Comparison of ENCODE assay signal across 8 cellular contexts in the genomic region with DNA sequence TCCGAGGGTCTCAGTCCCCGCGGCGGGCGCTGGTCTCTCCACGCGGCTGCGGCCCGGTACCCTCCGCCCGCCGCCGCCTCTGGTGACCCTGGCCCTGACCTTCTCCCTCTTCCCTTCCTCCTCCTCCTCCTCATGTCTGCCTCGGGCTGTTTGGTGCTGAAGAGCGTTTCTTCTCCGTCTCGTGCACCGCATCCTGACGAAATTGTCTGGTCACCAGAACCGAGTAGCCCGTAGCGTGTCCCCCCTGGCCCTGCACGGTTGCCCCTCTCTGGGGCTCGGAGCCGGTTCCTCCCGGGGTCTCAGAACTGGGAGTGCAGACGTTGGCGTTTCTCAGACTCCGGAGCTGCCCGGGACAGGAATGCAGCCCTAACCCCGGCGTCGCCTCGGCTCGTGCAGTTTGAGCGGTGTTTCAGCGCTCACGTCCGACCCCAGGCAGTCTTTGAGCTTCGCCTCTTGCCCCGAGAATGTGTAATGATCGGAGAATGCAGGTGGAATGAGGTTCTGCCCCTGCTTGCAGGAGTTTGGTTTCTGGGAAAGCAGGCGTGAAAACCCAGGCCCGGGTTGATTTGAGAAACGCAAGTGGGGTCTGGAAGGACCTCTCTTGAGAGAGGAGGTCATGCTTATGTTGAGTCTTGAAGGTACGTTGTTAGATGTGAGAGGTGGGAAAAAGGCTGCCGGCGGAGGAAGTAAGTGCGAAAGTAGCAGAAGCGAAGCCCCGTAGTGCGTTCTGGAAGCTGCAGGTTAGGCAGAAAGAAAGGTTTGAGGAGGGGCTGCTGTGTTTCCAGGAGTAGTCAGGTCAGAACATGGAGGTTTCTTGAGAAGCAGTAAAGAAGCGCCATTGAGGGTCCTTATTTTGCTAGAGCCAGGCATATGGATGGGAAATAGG. TPM values are rescaled to one million over a fixed set of nuclear protein-coding genes. Genes with fewer than 3 reads are reported as not detected.
DNase-seq lines count a peak whose midpoint lies in the region; ATAC-seq and TF ChIP-seq lines count a peak whose summit lies in the region.

No MANE protein-coding gene starts in this region.

- H3K27ac ChIP-seq in PC-9 (0 out of 2 replicates have a peak overlapping the region, but pooled peaks have one; percentile 19), colonic mucosa (peak overlapping the region; percentile 69), mesenchymal stem cell (ENCODE audit: low read length, poor library complexity, severe bottlenecking) (peak overlapping the region; percentile 37), upper lobe of right lung (peak overlapping the region; percentile 86)

- no peak overlapping the region for H2BK15ac ChIP-seq in mesenchymal stem cell (ENCODE audit: low read depth, poor library complexity, severe bottlenecking)

- H3K23ac ChIP-seq in mesenchymal stem cell (ENCODE audit: low read length in 2 of 2), result peak overlapping the region in 1 of 2 experiments; percentile 63

- H4K91ac ChIP-seq in mesenchymal stem cell (ENCODE audit: low read length), result peak overlapping the region; percentile 66

- H3K4me2 ChIP-seq in PC-9 (peak overlapping the region; percentile 88), mesenchymal stem cell (ENCODE audit: low read length, poor library complexity, severe bottlenecking) (peak overlapping the region; percentile 95)

- peak overlapping the region; percentile 85 for H2BK120ac ChIP-seq in mesenchymal stem cell (ENCODE audit: low read depth, low read length)

- H3K9ac ChIP-seq in colonic mucosa (ENCODE audit: low read depth in 2 of 2, low read length in 2 of 2) (peak overlapping the region; percentile 67 to 95), mesenchymal stem cell (ENCODE audit: low read length) (peak overlapping the region; percentile 91)

- intact Hi-C loops in PC-9 (cut with micrococcal nuclease; ENCODE audit: unreplicated experiment), result loop anchor here (2.0 to 10.0 kb wide), 4 partner anchors 75 to 1275 kb away; a partner anchor contains a TSS
- intact Hi-C loops in colonic mucosa (cut with DNase I), result loop anchor here (5.0 to 10.0 kb wide), 2 partner anchors 72 to 145 kb away; no protein-coding TSS in a partner anchor
- intact Hi-C loops in upper lobe of right lung (cut with DNase I), result no loop called here

- H4K8ac ChIP-seq in mesenchymal stem cell (ENCODE audit: low read length), result peak overlapping the region; percentile 57

- H3K27me3 ChIP-seq in PC-9 (ENCODE audit: insufficient read depth, low read depth) (no peaks in the 10 kb centered on the region), colonic mucosa (no peaks in the 10 kb centered on the region), mesenchymal stem cell (ENCODE audit: control insufficient read depth in 1 of 2, insufficient read depth in 1 of 2, low read length in 2 of 2) (no peaks in the 10 kb centered on the region), upper lobe of right lung (no peaks in the 10 kb centered on the region)

- no peaks in the 10 kb centered on the region for H3K36me3 ChIP-seq in PC-9 (ENCODE audit: low read depth)
- H3K36me3 ChIP-seq in colonic mucosa, result no peaks in the 10 kb centered on the region
- H3K36me3 ChIP-seq in mesenchymal stem cell (ENCODE audit: control insufficient read depth in 1 of 2, insufficient read depth in 2 of 2, low read depth in 1 of 2, low read length in 2 of 2), result no peaks in the 10 kb centered on the region
- H3K36me3 ChIP-seq in upper lobe of right lung, result no peaks in the 10 kb centered on the region

- POLR2A ChIA-PET in PC-9 (lab: Charles Lee; ENCODE audit: unreplicated experiment), result interaction anchor here (0.5 to 0.6 kb wide), 2 partner anchors 35 to 643 kb away, joined by 3 to 4 read pairs; no protein-coding TSS in a partner anchor

- peak overlapping the region; percentile 71 to 86 for H3K18ac ChIP-seq in mesenchymal stem cell (ENCODE audit: low read depth in 1 of 2, low read length in 2 of 2)

- peak overlapping the region; percentile 71 for H2BK5ac ChIP-seq in mesenchymal stem cell (ENCODE audit: low read depth, low read length, poor library complexity, severe bottlenecking)

- H3K9me2 ChIP-seq in PC-9 (ENCODE audit: insufficient read depth), result no peaks in the 10 kb centered on the region

- H2AFZ ChIP-seq in PC-9 (peak overlapping the region; percentile 67; the same call in 1 of the 2 replicates), mesenchymal stem cell (ENCODE audit: low read depth, low read length) (peak overlapping the region; percentile 69)

- peaks cover 29% of the 10 kb centered on the region for H4K20me1 ChIP-seq in PC-9 (ENCODE audit: insufficient read depth)

- no peak overlapping the region for H2BK12ac ChIP-seq in mesenchymal stem cell (ENCODE audit: low read length in 2 of 2)

- under 1% methylated on average over 47 of the region's 53 CpGs for WGBS in mesenchymal stem cell

- H3K4me3 ChIP-seq in PC-9 (peak overlapping the region; percentile 71), colonic mucosa (peak overlapping the region; percentile 82), mesenchymal stem cell (ENCODE audit: insufficient read depth in 1 of 2, low read depth in 1 of 2, low read length in 2 of 2) (peak overlapping the region; percentile 89 to 96), upper lobe of right lung (peak overlapping the region; percentile 89)

- TSS peak; percentile 69 for BruUV-seq in PC-9 (replicated peaks; lab: Mats Ljungman, UMichigan)

- CTCF ChIA-PET in PC-9 (lab: Charles Lee), result interaction anchor here (0.6 to 1.1 kb wide), 2 partner anchors 214 to 492 kb away, joined by 3 read pairs; no protein-coding TSS in a partner anchor

- H3K14ac ChIP-seq in mesenchymal stem cell (ENCODE audit: low read length in 2 of 2), result peak overlapping the region in 1 of 2 experiments; percentile 55

- peak overlapping the region; percentile 47 to 54 for H3K4ac ChIP-seq in mesenchymal stem cell (ENCODE audit: low read depth in 1 of 2, low read length in 2 of 2)

- peaks cover 2% of the 10 kb centered on the region for H3K79me1 ChIP-seq in mesenchymal stem cell (replicated peaks; ENCODE audit: low read length, poor library complexity, severe bottlenecking)

- ATAC-seq in HG02610 (IDR thresholded peaks at IDR 0.05; ENCODE audit: unreplicated experiment) (peak; percentile 1), upper lobe of right lung (peak; percentile 21)

- H3K9me3 ChIP-seq in PC-9 (ENCODE audit: insufficient read depth, low read depth), result no peaks in the 10 kb centered on the region
- no peaks in the 10 kb centered on the region for H3K9me3 ChIP-seq in colonic mucosa
- no peaks in the 10 kb centered on the region for H3K9me3 ChIP-seq in mesenchymal stem cell (ENCODE audit: control insufficient read depth, low read length)
- no peaks in the 10 kb centered on the region for H3K9me3 ChIP-seq in upper lobe of right lung

- H2AK5ac ChIP-seq in mesenchymal stem cell (ENCODE audit: low read length, severe bottlenecking), result no peak overlapping the region

- DNase-seq in NCI-H748 (lab: John Stamatoyannopoulos, UW; ENCODE audit: unreplicated experiment) (peak; percentile 25), NCI-H748 treated with DMSO at 0.1 percent for 48 hours (lab: John Stamatoyannopoulos, UW) (no peak), PC-9 (peak; percentile 39 to 56), colonic mucosa (peak; percentile 32), mesenchymal stem cell (peak; percentile 51), upper lobe of right lung (peak; percentile 69), GM13976 (ENCODE audit: low spot score) (no peak)

- in situ Hi-C loops in GM13976 (cut with MboI; ENCODE audit: low sequenced_read_pairs, unreplicated experiment), result no loop called here

- TF ChIP-seq CTCF in PC-9 (conservative IDR thresholded peaks at IDR 0.05) (no peak), colonic mucosa (IDR thresholded peaks at IDR 0.05) (no peak), upper lobe of right lung (IDR thresholded peaks at IDR 0.05) (no peak), GM13976 (IDR thresholded peaks at IDR 0.05; ENCODE audit: borderline replicate concordance, control extremely low read depth, extremely low read depth, insufficient read depth, missing control alignments) (no peak)

- H3K79me2 ChIP-seq in PC-9 (ENCODE audit: low read depth), result peaks cover 54% of the 10 kb centered on the region

- peaks cover 16% of the 10 kb centered on the region for H3K4me1 ChIP-seq in PC-9 (replicated peaks; ENCODE audit: insufficient read depth)
- H3K4me1 ChIP-seq in colonic mucosa, result no peaks in the 10 kb centered on the region
- H3K4me1 ChIP-seq in mesenchymal stem cell (ENCODE audit: control insufficient read depth, insufficient read depth, low read depth, low read length), result peaks cover 7% of the 10 kb centered on the region
- peaks cover 53% of the 10 kb centered on the region for H3K4me1 ChIP-seq in upper lobe of right lung

- H3F3A ChIP-seq in PC-9 (ENCODE audit: insufficient read depth, low read depth), result no peaks in the 10 kb centered on the region

RNA-seq across cellular contexts. Expression of a gene that starts 0.7 kb away (rescaled TPM):
- total RNA-seq in PC-9 (2021), result 98.2 and 131 TPM in 2 replicates
- 100 to 1,000 TPM in 1 of 2 donors, 10 to 100 TPM in 1; 80.3 to 110 TPM for total RNA-seq in colonic mucosa
- polyA plus RNA-seq in mesenchymal stem cell (2013, experiment 1 of 2), result 78.5 TPM
- polyA plus RNA-seq in mesenchymal stem cell (2013, experiment 2 of 2), result 73.5 TPM
- 92.5 TPM for total RNA-seq in upper lobe of right lung

RNA-seq across cellular contexts. Expression of a gene that starts 27.4 kb away (rescaled TPM):
- total RNA-seq in PC-9 (2021) (not detected in 2 replicates), colonic mucosa (1 to 10 TPM; 1.7 to 2.4 TPM), upper lobe of right lung (4.3 TPM)
- not detected for polyA plus RNA-seq in mesenchymal stem cell (2013, experiment 1 of 2)
- not detected for polyA plus RNA-seq in mesenchymal stem cell (2013, experiment 2 of 2)

Comparison
In these comparisons a context has a peak if more than half of its experiments do, and no peak if none do; other contexts are left out.
1. DNase-seq: peak in NCI-H748 (single experiment), PC-9 (2 of 2), colonic mucosa (single experiment), mesenchymal stem cell (single experiment) and upper lobe of right lung (single experiment); none in NCI-H748 treated with DMSO at 0.1 percent for 48 hours (single experiment) and GM13976 (single experiment).
2. H3K27ac ChIP-seq: peak in every context shown above with its lines; median percentile 86 in upper lobe of right lung; 69 in colonic mucosa; 37 in mesenchymal stem cell; 19 in PC-9.
3. Peak in every context shown above with its lines, with median percentiles within 50 percentile points of each other: H3K4me3 ChIP-seq.